ENCODE assay signal across 24 cellular contexts in genomic region chr7:318476-319266, GRCh38. TPM values are rescaled to one million over a fixed set of nuclear protein-coding genes. Genes with fewer than 3 reads are reported as not detected.
DNase-seq lines count a peak whose midpoint lies in the region; ATAC-seq, FAIRE-seq and TF ChIP-seq lines count a peak whose summit lies in the region.
"Had no signal": no experiment of that assay in that cellular context is flagged by ENCODE, and none has a peak within 500 bp of the region (broad histone marks: within the 10 kb centered on the region; RNA-seq: fewer than 3 reads in every experiment).

No MANE protein-coding gene starts in this region.

- H3K36me3 ChIP-seq in liver (ENCODE audit: control insufficient read depth in 4 of 4, insufficient read depth in 3 of 4, low read depth in 1 of 4, low read length in 3 of 4) (no peaks in the 10 kb centered on the region), small intestine (ENCODE audit: control insufficient read depth in 2 of 2, insufficient read depth in 2 of 2, low read length in 2 of 2) (no peaks in the 10 kb centered on the region)
- H3K36me3 ChIP-seq: BLaER1 treated with 17β-estradiol and CSF1 and Interleukin-3, amounts not matched to agents 10 nM and 100 nM; upper lobe of left lung had no signal

- 40% methylated on average over 20 of the region's 20 CpGs for WGBS in liver
- 25 to 58% (median 39%) methylated on average over 20 of the region's 20 CpGs for WGBS in small intestine, 3 donors

- FAIRE-seq in small intestine (lab: Jason Lieb, UNC), result no peak

- H3K4me3 ChIP-seq in liver (ENCODE audit: low read depth in 1 of 3, low read length in 3 of 3) (no peak overlapping the region), small intestine (ENCODE audit: low read depth in 1 of 2, low read length in 2 of 2) (no peak overlapping the region)
- H3K4me3 ChIP-seq: BLaER1 treated with 17β-estradiol and CSF1 and Interleukin-3, amounts not matched to agents 10 nM and 100 nM; upper lobe of left lung had no signal

- ATAC-seq in SK-N-SH treated with all-trans-retinoic acid at 6 μM for 48 hours, result peak; percentile 54
- no peak for ATAC-seq in GM18520 (IDR thresholded peaks at IDR 0.05; ENCODE audit: unreplicated experiment)
- no peak for ATAC-seq in HG02885 (IDR thresholded peaks at IDR 0.05; ENCODE audit: poor library complexity, unreplicated experiment)
- ATAC-seq: stimulated activated naive CD8-positive, alpha-beta T cell treated with anti-CD3 and anti-CD28 coated beads, Interleukin-15, Interleukin-2, amounts not matched to agents 100 U/mL and 50 U/mL, for 24 hours had no signal

- peak; percentile 8 for DNase-seq in NCI-H345 (lab: John Stamatoyannopoulos, UW)
- DNase-seq in NCI-H345 treated with DMSO at 0.1 percent for 48 hours (lab: John Stamatoyannopoulos, UW; ENCODE audit: unreplicated experiment), result no peak
- peak; percentile 46 for DNase-seq in small intestine
- no peak for DNase-seq in NCI-H774 (lab: John Stamatoyannopoulos, UW)
- DNase-seq: 8988T; activated CD8-positive, alpha-beta memory T cell treated with anti-CD3 and anti-CD28 coated beads, Interleukin-2, amount 50 U/mL, for 4 hours; activated gamma-delta T cell; cerebellar nuclear complex; DMS53; GOT3; Kasumi-1; NCI-H2227 treated with DMSO at 0.1 percent for 48 hours; nephron progenitor cell; SHP77 treated with DMSO at 0.1 percent for 48 hours; stimulated activated naive CD8-positive, alpha-beta T cell treated with anti-CD3 and anti-CD28 coated beads, Interleukin-15, Interleukin-2, amounts not matched to agents 100 U/mL and 50 U/mL, for 24 hours had no signal

- H3K4me1 ChIP-seq in liver (ENCODE audit: control insufficient read depth in 4 of 4, insufficient read depth in 4 of 4, low read length in 3 of 4), result peaks cover 0 to 16% (median 10%) of the 10 kb centered on the region in 4 donors
- peaks cover 0 to 3% of the 10 kb centered on the region in 2 donors for H3K4me1 ChIP-seq in small intestine (ENCODE audit: control insufficient read depth in 2 of 2, insufficient read depth in 1 of 2, low read depth in 1 of 2, low read length in 1 of 2)

- TF ChIP-seq RAD21 in liver (IDR thresholded peaks at IDR 0.05), result peak; percentile 29 to 50

- H3K27ac ChIP-seq in liver (ENCODE audit: low read depth in 1 of 2, low read length in 2 of 2) (no peak overlapping the region), small intestine (ENCODE audit: low read depth in 1 of 2, low read length in 1 of 2) (no peak overlapping the region)
- H3K27ac ChIP-seq: BLaER1 treated with 17β-estradiol and CSF1 and Interleukin-3, amounts not matched to agents 10 nM and 100 nM had no signal

- TF ChIP-seq CTCF in liver (IDR thresholded peaks at IDR 0.05; ENCODE audit: low read depth, low read length, missing input control), result no peak

- H3K27me3 ChIP-seq in liver (ENCODE audit: control insufficient read depth in 4 of 4, insufficient read depth in 4 of 4, low read length in 3 of 4) (peaks cover 0 to 2% (median 0%) of the 10 kb centered on the region in 4 donors), small intestine (ENCODE audit: control insufficient read depth in 2 of 2, insufficient read depth in 2 of 2, low read length in 2 of 2) (no peaks in the 10 kb centered on the region)
- H3K27me3 ChIP-seq: BLaER1 treated with 17β-estradiol and CSF1 and Interleukin-3, amounts not matched to agents 10 nM and 100 nM; upper lobe of left lung had no signal

- no peak overlapping the region for H3K9ac ChIP-seq in liver (ENCODE audit: low read depth in 1 of 2, low read length in 2 of 2)
- H3K9ac ChIP-seq: BLaER1 treated with 17β-estradiol and CSF1 and Interleukin-3, amounts not matched to agents 10 nM and 100 nM had no signal

- H3K9me3 ChIP-seq in liver (ENCODE audit: control insufficient read depth in 4 of 4, low read length in 3 of 4), result no peaks in the 10 kb centered on the region
- no peaks in the 10 kb centered on the region for H3K9me3 ChIP-seq in small intestine (ENCODE audit: control insufficient read depth, low read depth)
- H3K9me3 ChIP-seq: BLaER1 treated with 17β-estradiol and CSF1 and Interleukin-3, amounts not matched to agents 10 nM and 100 nM; upper lobe of left lung had no signal

TF ChIP-seq in SK-N-SH treated with all-trans-retinoic acid at 6 μM for 48 hours, 23 proteins besides CTCF, POLR2A, EP300 and RAD21:
- TF ChIP-seq GLIS3 (CRISPR knock-in tag; IDR thresholded peaks at IDR 0.05), result no peak
- no peak for TF ChIP-seq ESRRG (CRISPR knock-in tag; IDR thresholded peaks at IDR 0.05)

TF ChIP-seq in liver, 16 proteins besides CTCF, POLR2A, EP300 and RAD21:
- peak; percentile 45 for TF ChIP-seq SP1 (IDR thresholded peaks at IDR 0.05)
- peak in 1 of 2 donors; percentile 59 for TF ChIP-seq JUND (IDR thresholded peaks at IDR 0.05)
- peak; percentile 54 for TF ChIP-seq YY1 (IDR thresholded peaks at IDR 0.05)
- TF ChIP-seq EGR1 (IDR thresholded peaks at IDR 0.05; ENCODE audit: low read depth in 2 of 2), result no peak
- TF ChIP-seq MAX (IDR thresholded peaks at IDR 0.05), result peak; percentile 76
- peak; percentile 71 for TF ChIP-seq FOXA2 (IDR thresholded peaks at IDR 0.05)
- peak; percentile 30 to 64 for TF ChIP-seq HNF4A (conservative IDR thresholded peaks at IDR 0.05)
- TF ChIP-seq HNF4G (IDR thresholded peaks at IDR 0.05), result no peak
- peak in 1 of 2 donors; percentile 79 for TF ChIP-seq RXRA (IDR thresholded peaks at IDR 0.05)
- TF ChIP-seq FOXA1 (IDR thresholded peaks at IDR 0.05), result peak; percentile 85
- peak; percentile 57 for TF ChIP-seq REST (IDR thresholded peaks at IDR 0.05)
- no peak for TF ChIP-seq ZBTB33 (IDR thresholded peaks at IDR 0.05)
- peak in 1 of 2 donors; percentile 18 for TF ChIP-seq GABPA (IDR thresholded peaks at IDR 0.05 in 1 of 2, conservative IDR thresholded peaks at IDR 0.05 in 1 of 2)
TF ChIP-seq in liver: peak in this region for 10.

RNA-seq across cellular contexts. Expression of gene FOXL3, which starts 28.7 kb away (rescaled TPM):
- not detected for total RNA-seq in liver
- polyA plus RNA-seq in liver (not detected), small intestine (not detected)
- total RNA-seq: fibroblast of villous mesenchyme; lung microvascular endothelial cell; T-helper 2 cell treated with Interferon-gamma antibody and Interleukin-4, amounts not matched to agents 100 ng/mL and 5 ng/mL, for 36 hours; upper lobe of left lung had no signal

Comparison
In these comparisons a context has a peak if more than half of its experiments do, and no peak if none do; other contexts are left out.
1. DNase-seq: peak in NCI-H345 (single experiment) and small intestine (single experiment); none in NCI-H345 treated with DMSO at 0.1 percent for 48 hours (single experiment) and NCI-H774 (single experiment).